In the genomic region with DNA sequence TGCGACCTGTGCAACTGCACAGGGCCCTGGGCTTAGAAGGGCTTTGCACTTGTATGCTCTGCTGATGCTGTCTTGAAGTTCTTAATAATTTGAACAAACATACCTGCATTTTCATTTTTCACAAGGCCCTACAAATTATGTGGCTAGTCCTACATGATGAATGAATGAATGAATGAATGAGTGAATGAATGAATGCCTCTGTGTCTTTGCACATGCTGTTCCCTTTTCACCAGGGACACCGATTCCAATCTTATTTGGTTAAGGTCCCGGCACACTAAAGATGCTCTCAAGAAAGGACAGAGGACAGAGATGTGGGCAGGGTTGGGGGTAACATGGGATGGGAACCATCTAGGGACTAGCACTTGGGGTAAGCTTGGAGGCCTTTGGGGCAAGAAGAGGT, we compare ENCODE assay signal across 8 cellular contexts. TPM values are rescaled to one million over a fixed set of nuclear protein-coding genes. Genes with fewer than 3 reads are reported as not detected.
"Had no signal": no experiment of that assay in that cellular context is flagged by ENCODE, and none has a peak within 500 bp of the region (broad histone marks: within the 10 kb centered on the region; RNA-seq: fewer than 3 reads in every experiment).

No MANE protein-coding gene starts in this region.

- H3K9ac ChIP-seq: GM23248 had no signal

- H3K9me3 ChIP-seq: HAP-1 had no signal

- H3K4me1 ChIP-seq: HAP-1 had no signal

- H3K4me3 Mint-ChIP-seq: IgD-negative memory B cell had no signal

- H3K27ac ChIP-seq: GM23248 had no signal

- DNase-seq: GM23248, GOT3, H7, KG1 had no signal

- FAIRE-seq: HTR-8/SVneo had no signal

- H3K27ac Mint-ChIP-seq: IgD-negative memory B cell had no signal

- H2AFZ ChIP-seq: GM23248 had no signal

- H3K4me3 ChIP-seq: GM23248, HAP-1 had no signal

- H3K36me3 ChIP-seq: HAP-1 had no signal

- ATAC-seq: HCT116 had no signal

RNA-seq across cellular contexts. Expression of gene CHST3, which starts 39.4 kb away (rescaled TPM):
- polyA plus RNA-seq: IgD-negative memory B cell had no signal
